In the genomic region with DNA sequence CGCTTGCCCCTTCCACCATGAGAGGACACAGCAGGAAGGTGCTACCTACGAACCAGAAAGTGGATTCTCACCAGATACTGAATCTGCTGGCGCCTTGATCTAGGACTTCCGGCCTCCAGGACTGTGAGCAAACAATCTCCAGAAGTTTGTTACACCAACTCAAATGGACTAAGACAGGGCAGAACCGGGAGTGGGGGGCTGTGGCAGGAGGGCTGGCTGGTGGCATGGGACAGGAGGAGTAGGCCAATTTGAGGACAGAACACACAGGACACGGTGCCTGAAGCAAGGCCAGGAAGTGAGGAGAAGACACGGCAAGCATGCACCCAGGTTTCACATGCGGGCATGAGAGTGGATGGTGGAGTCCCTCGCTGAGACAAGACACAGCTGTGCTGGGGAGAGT, we compare ENCODE assay signal across 14 cellular contexts. TPM values are rescaled to one million over a fixed set of nuclear protein-coding genes. Genes with fewer than 3 reads are reported as not detected.
"Had no signal": no experiment of that assay in that cellular context is flagged by ENCODE, and none has a peak within 500 bp of the region (broad histone marks: within the 10 kb centered on the region; RNA-seq: fewer than 3 reads in every experiment).

No MANE protein-coding gene starts in this region.

- H3K4me1 Mint-ChIP-seq: activated CD4-positive, alpha-beta memory T cell treated with anti-CD3 and anti-CD28 coated beads, Interleukin-2, amount 10 ng/mL, durations not matched to agents 7 days and 5 days; activated naive CD4-positive, alpha-beta T cell treated with anti-CD3 and anti-CD28 coated beads, Interleukin-2, amount 50 U/mL, for 24 hours; immature natural killer cell; stimulated activated naive B cell treated with anti-CD40 and anti-IgM and Interleukin-4, amounts not matched to agents 10 μg/mL and 1 μg/mL and 100 μg/mL, for 72 hours had no signal

- H3K4me1 ChIP-seq: transverse colon had no signal

- ATAC-seq: left colon, mucosa of descending colon had no signal

- H3K27me3 ChIP-seq: brain microvascular endothelial cell, transverse colon had no signal

- H3K27ac Mint-ChIP-seq: activated CD4-positive, alpha-beta memory T cell treated with anti-CD3 and anti-CD28 coated beads, Interleukin-2, amount 10 ng/mL, durations not matched to agents 7 days and 5 days; activated naive CD4-positive, alpha-beta T cell treated with anti-CD3 and anti-CD28 coated beads, Interleukin-2, amount 50 U/mL, for 24 hours; dendritic cell treated with granulocyte-macrophage colony-stimulating factor and Interleukin-4, amounts not matched to agents 40 ng/mL and 50 ng/mL, for 4 days; immature natural killer cell; natural killer cell treated with Interleukin-12 subunit alpha and Interleukin-12 subunit beta and Interleukin-15 and Interleukin-18, amount 100 ng/mL, for 72 hours; stimulated activated naive B cell treated with anti-CD40 and anti-IgM and Interleukin-4, amounts not matched to agents 10 μg/mL and 1 μg/mL and 100 μg/mL, for 72 hours had no signal

- H3K4me3 ChIP-seq: mucosa of descending colon, smooth muscle cell, transverse colon had no signal

- H3K36me3 Mint-ChIP-seq: activated naive CD4-positive, alpha-beta T cell treated with anti-CD3 and anti-CD28 coated beads, Interleukin-2, amount 50 U/mL, for 24 hours; immature natural killer cell; natural killer cell treated with Interleukin-12 subunit alpha and Interleukin-12 subunit beta and Interleukin-15 and Interleukin-18, amount 100 ng/mL, for 72 hours had no signal

- H3K4me3 Mint-ChIP-seq: activated CD4-positive, alpha-beta memory T cell treated with anti-CD3 and anti-CD28 coated beads, Interleukin-2, amount 10 ng/mL, durations not matched to agents 7 days and 5 days; activated naive CD4-positive, alpha-beta T cell treated with anti-CD3 and anti-CD28 coated beads, Interleukin-2, amount 50 U/mL, for 24 hours; dendritic cell treated with granulocyte-macrophage colony-stimulating factor and Interleukin-4, amounts not matched to agents 40 ng/mL and 50 ng/mL, for 4 days; immature natural killer cell; natural killer cell treated with Interleukin-12 subunit alpha and Interleukin-12 subunit beta and Interleukin-15 and Interleukin-18, amount 100 ng/mL, for 72 hours; stimulated activated naive B cell treated with anti-CD40 and anti-IgM and Interleukin-4, amounts not matched to agents 10 μg/mL and 1 μg/mL and 100 μg/mL, for 72 hours had no signal

- H3K9me3 Mint-ChIP-seq: activated CD4-positive, alpha-beta memory T cell treated with anti-CD3 and anti-CD28 coated beads, Interleukin-2, amount 10 ng/mL, durations not matched to agents 7 days and 5 days; activated naive CD4-positive, alpha-beta T cell treated with anti-CD3 and anti-CD28 coated beads, Interleukin-2, amount 50 U/mL, for 24 hours; dendritic cell treated with granulocyte-macrophage colony-stimulating factor and Interleukin-4, amounts not matched to agents 40 ng/mL and 50 ng/mL, for 4 days; immature natural killer cell; natural killer cell treated with Interleukin-12 subunit alpha and Interleukin-12 subunit beta and Interleukin-15 and Interleukin-18, amount 100 ng/mL, for 72 hours had no signal

- H3K27ac ChIP-seq: brain microvascular endothelial cell, transverse colon had no signal

- H3K27me3 Mint-ChIP-seq: activated naive CD4-positive, alpha-beta T cell treated with anti-CD3 and anti-CD28 coated beads, Interleukin-2, amount 50 U/mL, for 24 hours; dendritic cell treated with granulocyte-macrophage colony-stimulating factor and Interleukin-4, amounts not matched to agents 40 ng/mL and 50 ng/mL, for 4 days had no signal

- H3K36me3 ChIP-seq: brain microvascular endothelial cell, transverse colon had no signal

- H3K9me3 ChIP-seq: mucosa of descending colon, transverse colon had no signal

- DNase-seq: activated CD4-positive, alpha-beta memory T cell treated with anti-CD3 and anti-CD28 coated beads, Interleukin-2, amount 10 ng/mL, durations not matched to agents 7 days and 5 days; brain microvascular endothelial cell; cerebellar nuclear complex; immature natural killer cell; left colon; mucosa of descending colon; stimulated activated naive B cell treated with anti-CD40 and anti-IgM and Interleukin-4, amounts not matched to agents 10 μg/mL and 1 μg/mL and 100 μg/mL, for 72 hours; SW 1271; transverse colon had no signal

RNA-seq across cellular contexts. Expression of gene CRACDL, which starts 40.1 kb away (rescaled TPM):
- total RNA-seq: osteoblast had no signal
